Comparison of ENCODE assay signal across 13 cellular contexts in the genomic region with DNA sequence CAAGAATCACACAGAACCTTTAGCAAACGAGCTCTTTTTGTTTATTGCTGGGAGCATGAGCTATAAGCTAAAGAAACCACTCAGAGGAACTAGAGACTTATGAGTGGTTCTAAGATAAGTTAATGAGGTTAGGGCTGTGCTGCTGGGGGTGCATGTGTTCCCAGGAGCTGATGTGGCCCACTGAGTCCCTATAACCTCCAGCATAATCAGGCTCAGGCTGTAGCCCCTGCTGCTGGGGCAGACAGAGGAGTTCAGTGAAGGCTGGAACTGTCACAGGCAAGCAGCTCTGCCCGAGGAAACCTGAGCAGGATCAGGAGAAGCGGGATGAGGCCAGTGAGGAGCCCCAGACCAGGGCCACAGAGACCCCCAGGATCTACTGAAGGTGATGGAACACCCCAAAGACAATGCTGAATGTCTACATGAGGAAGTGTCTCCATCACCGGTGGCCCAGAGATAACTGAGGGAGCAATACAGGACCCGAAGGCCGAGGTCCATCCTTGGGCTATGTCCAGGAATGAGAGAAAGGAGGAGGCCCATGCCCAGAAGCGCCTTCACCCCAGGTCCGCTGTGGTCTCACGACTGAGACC. TPM values are rescaled to one million over a fixed set of nuclear protein-coding genes. Genes with fewer than 3 reads are reported as not detected.
A peak's percentile ranks its signal among the peaks of the same experiment; 100 is the strongest.
DNase-seq lines count a peak whose midpoint lies in the region; ATAC-seq, FAIRE-seq and TF ChIP-seq lines count a peak whose summit lies in the region.
"Had no signal": no experiment of that assay in that cellular context is flagged by ENCODE, and none has a peak within 500 bp of the region (broad histone marks: within the 10 kb centered on the region; RNA-seq: fewer than 3 reads in every experiment).

No MANE protein-coding gene starts in this region.

- peak overlapping the region; percentile 78 for H3K4me2 ChIP-seq in osteoblast (ENCODE audit: insufficient read depth, low read length)

- TF ChIP-seq POLR2A in GM12892 (IDR thresholded peaks at IDR 0.05; ENCODE audit: low read depth, low read length) = no peak

- H3K27ac ChIP-seq in RWPE2 (ENCODE audit: poor library complexity, severe bottlenecking) = peak overlapping the region; percentile 47
- peak overlapping the region; percentile 92 for H3K27ac ChIP-seq in osteoblast (ENCODE audit: low read depth, low read length)

- H3K4me3 ChIP-seq in RWPE2 (ENCODE audit: severe bottlenecking) (no peak overlapping the region), osteoblast (ENCODE audit: insufficient read depth, low read length) (peak overlapping the region; percentile 14)
- H3K4me3 ChIP-seq: dorsolateral prefrontal cortex had no signal

- DNase-seq in RWPE2 (ENCODE audit: low spot score) (no peak), osteoblast (ENCODE audit: insufficient read length, low spot score, missing footprints) (no peak), GM12892 (ENCODE audit: insufficient read length) (no peak), pons (ENCODE audit: low spot score) (no peak), NOMO-1 treated with dmso at 0.1 percent for 144 hours (lab: John Stamatoyannopoulos, UW; ENCODE audit: unreplicated experiment) (no peak)
- no peak for DNase-seq in stimulated activated CD4-positive, alpha-beta T cell treated with anti-CD3 and anti-CD28 coated beads, Interleukin-12 subunit alpha, Interleukin-12 subunit beta, amount 100 ng/mL, for 4 hours
- DNase-seq: dorsolateral prefrontal cortex, H7, NCI-H1417 treated with DMSO at 0.1 percent for 48 hours, NCI-H524 treated with DMSO at 0.1 percent for 48 hours had no signal

- no peaks in the 10 kb centered on the region for H3K79me2 ChIP-seq in osteoblast (ENCODE audit: insufficient read depth, low read length)

- H3K36me3 ChIP-seq in RWPE2 (ENCODE audit: low read depth) (no peaks in the 10 kb centered on the region), osteoblast (ENCODE audit: insufficient read depth, low read length) (no peaks in the 10 kb centered on the region)

- no peaks in the 10 kb centered on the region for H3K27me3 ChIP-seq in RWPE2 (ENCODE audit: insufficient read depth, poor library complexity, severe bottlenecking)
- peaks cover 10% of the 10 kb centered on the region for H3K27me3 ChIP-seq in osteoblast (ENCODE audit: insufficient read depth, low read length)
- H3K27me3 ChIP-seq: dorsolateral prefrontal cortex had no signal

- FAIRE-seq in GM12892 (lab: Jason Lieb, UNC) = no peak

- ATAC-seq in GM18868 (IDR thresholded peaks at IDR 0.05; ENCODE audit: unreplicated experiment) (peak; percentile 29), GM21447 (IDR thresholded peaks at IDR 0.05; ENCODE audit: unreplicated experiment) (peak; percentile 14), RWPE2 (ENCODE audit: low read depth) (no peak)
- ATAC-seq: Right ventricle myocardium inferior had no signal

- H2AFZ ChIP-seq in osteoblast (ENCODE audit: low read length) = no peak overlapping the region

- H3K9me3 ChIP-seq in RWPE2 (ENCODE audit: severe bottlenecking) (no peaks in the 10 kb centered on the region), osteoblast (ENCODE audit: low read depth, low read length) (no peaks in the 10 kb centered on the region)

- TF ChIP-seq CTCF in RWPE2 (IDR thresholded peaks at IDR 0.05; ENCODE audit: poor library complexity, severe bottlenecking) (no peak), osteoblast (IDR thresholded peaks at IDR 0.05; ENCODE audit: extremely low read depth, low read depth, low read length) (no peak)

- H4K20me1 ChIP-seq in osteoblast (ENCODE audit: insufficient read depth, low read length) = no peaks in the 10 kb centered on the region

- H3K4me1 ChIP-seq in RWPE2 (ENCODE audit: insufficient read depth, poor library complexity, severe bottlenecking) (peaks cover 23% of the 10 kb centered on the region), osteoblast (ENCODE audit: insufficient read depth, low read length) (peaks cover 66% of the 10 kb centered on the region)

RNA-seq across cellular contexts. Expression of gene TUBB2B, which starts 17.3 kb away (rescaled TPM):
- 5.6 and 9.0 TPM in 2 replicates for total RNA-seq in osteoblast
- polyA plus RNA-seq in GM12892 (2012; ENCODE audit: missing spikeins) = 39.9 TPM

RNA-seq across cellular contexts. Expression of gene PSMG4, which starts 48.6 kb away (rescaled TPM):
- 19.4 and 24.6 TPM in 2 replicates for total RNA-seq in osteoblast
- polyA plus RNA-seq in GM12892 (2012; ENCODE audit: missing spikeins) = 18.9 TPM

RNA-seq across cellular contexts. Expression of gene TUBB2A, which starts 52.8 kb away (rescaled TPM):
- 44.5 and 49.5 TPM in 2 replicates for total RNA-seq in osteoblast
- polyA plus RNA-seq in GM12892 (2012; ENCODE audit: missing spikeins) = 19.2 TPM
